ENCODE assay signal across 9 cellular contexts in genomic region chr6:42928748-42929087, GRCh38. TPM values are rescaled to one million over a fixed set of nuclear protein-coding genes. Genes with fewer than 3 reads are reported as not detected.
DNase-seq lines count a peak whose midpoint lies in the region; ATAC-seq and TF ChIP-seq lines count a peak whose summit lies in the region.
"Had no signal": no experiment of that assay in that cellular context is flagged by ENCODE, and none has a peak within 500 bp of the region (broad histone marks: within the 10 kb centered on the region; RNA-seq: fewer than 3 reads in every experiment).

No MANE protein-coding gene starts in this region.

- H3K36me3 Mint-ChIP-seq in natural killer cell: no peaks in the 10 kb centered on the region

- peak overlapping the region; percentile 76 for H3K4me2 ChIP-seq in OCI-LY3 (ENCODE audit: low read length)

- H3K27ac ChIP-seq in C4-2B: peak overlapping the region; percentile 88
- peak overlapping the region; percentile 95 for H3K27ac ChIP-seq in OCI-LY3 (ENCODE audit: low read length)
- peak overlapping the region; percentile 96 for H3K27ac ChIP-seq in effector memory CD4-positive, alpha-beta T cell (ENCODE audit: insufficient read depth, low read length, poor library complexity, severe bottlenecking)

- H4K20me1 ChIP-seq in OCI-LY3 (ENCODE audit: insufficient read depth, low read length): peaks cover 33% of the 10 kb centered on the region

- no peak for DNase-seq in effector memory CD4-positive, alpha-beta T cell
- no peak for DNase-seq in natural killer cell
- DNase-seq in ecto neural progenitor cell (ENCODE audit: low spot score): no peak
- no peak for DNase-seq in NCI-H748 (lab: John Stamatoyannopoulos, UW; ENCODE audit: unreplicated experiment)

- peaks cover 34% of the 10 kb centered on the region for H3K4me1 ChIP-seq in OCI-LY3 (ENCODE audit: low read length)
- H3K4me1 ChIP-seq in effector memory CD4-positive, alpha-beta T cell (ENCODE audit: control insufficient read depth, insufficient read depth, low read length, poor library complexity, severe bottlenecking): peaks cover 23% of the 10 kb centered on the region

- no peaks in the 10 kb centered on the region for H3K9me3 Mint-ChIP-seq in natural killer cell

- ATAC-seq in GM21717 (IDR thresholded peaks at IDR 0.05; ENCODE audit: unreplicated experiment) (peak; percentile 5), natural killer cell (peak in 1 of 3 donors; percentile 3), HG02759 (IDR thresholded peaks at IDR 0.05; ENCODE audit: unreplicated experiment) (no peak)

- H3K9ac ChIP-seq in OCI-LY3 (ENCODE audit: low read length): peak overlapping the region; percentile 97

- H3K4me3 ChIP-seq in OCI-LY3 (ENCODE audit: low read length): peak overlapping the region; percentile 86
- peak overlapping the region; percentile 65 for H3K4me3 ChIP-seq in effector memory CD4-positive, alpha-beta T cell (ENCODE audit: insufficient read depth, low read depth, low read length, poor library complexity, severe bottlenecking)

- peak overlapping the region; percentile 94 to 98 for H3K27ac Mint-ChIP-seq in natural killer cell

- H3K79me2 ChIP-seq in OCI-LY3 (ENCODE audit: low read length): peaks cover 36% of the 10 kb centered on the region

- peak overlapping the region; percentile 16 for H2AFZ ChIP-seq in OCI-LY3 (ENCODE audit: low read depth, low read length)

- peaks cover 48 to 53% of the 10 kb centered on the region in 2 donors for H3K4me1 Mint-ChIP-seq in natural killer cell

- no peaks in the 10 kb centered on the region for H3K27me3 ChIP-seq in OCI-LY3 (ENCODE audit: low read depth, low read length)
- H3K27me3 ChIP-seq in effector memory CD4-positive, alpha-beta T cell (replicated peaks; ENCODE audit: control insufficient read depth, insufficient read depth, low read length, poor library complexity, severe bottlenecking): no peaks in the 10 kb centered on the region

- H3K27me3 Mint-ChIP-seq in natural killer cell (ENCODE audit: low read depth in 2 of 2): no peaks in the 10 kb centered on the region

- peaks cover 29% of the 10 kb centered on the region for H3K36me3 ChIP-seq in OCI-LY3 (replicated peaks; ENCODE audit: low read depth, low read length)
- peaks cover 10% of the 10 kb centered on the region for H3K36me3 ChIP-seq in effector memory CD4-positive, alpha-beta T cell (ENCODE audit: control insufficient read depth, insufficient read depth, low read length)

- intact Hi-C loops in natural killer cell (cut with micrococcal nuclease): loop anchor here (1.0 kb wide), 4 partner anchors 51 to 243 kb away; partner anchors contain the start of genes KLHDC3, PEX6, PPP2R5D and SRF

- no peak for TF ChIP-seq CTCF in C4-2B (conservative IDR thresholded peaks at IDR 0.05)
- TF ChIP-seq CTCF in OCI-LY3 (IDR thresholded peaks at IDR 0.05; ENCODE audit: low read depth, low read length): no peak
- TF ChIP-seq CTCF in natural killer cell (IDR thresholded peaks at IDR 0.05): no peak

- H3K9me3 ChIP-seq in OCI-LY3 (ENCODE audit: insufficient read depth, low read length): no peaks in the 10 kb centered on the region
- H3K9me3 ChIP-seq in effector memory CD4-positive, alpha-beta T cell (ENCODE audit: control insufficient read depth, low read length): no peaks in the 10 kb centered on the region

- H3K4me3 Mint-ChIP-seq in natural killer cell: peak overlapping the region; percentile 97

RNA-seq across cellular contexts. Expression of gene CNPY3, which starts 0.6 kb away (rescaled TPM):
- total RNA-seq in natural killer cell: 10 to 100 TPM; 52.4 to 71.2 (median 59.8) TPM

RNA-seq across cellular contexts. Expression of gene PTCRA, which starts 12.9 kb away (rescaled TPM):
- 1 to 10 TPM in 2 of 3 donors, not detected in 1; 3.7 to 4.7 TPM for total RNA-seq in natural killer cell
- total RNA-seq: HT1080 had no signal

RNA-seq across cellular contexts. Expression of gene GNMT, which starts 31.8 kb away (rescaled TPM):
- 1 to 10 TPM; 2.0 to 2.8 (median 2.6) TPM for total RNA-seq in natural killer cell
- total RNA-seq: HT1080 had no signal

RNA-seq across cellular contexts. Expression of gene RPL7L1, which starts 49.3 kb away (rescaled TPM):
- 10 to 100 TPM; 66.9 to 67.2 (median 66.9) TPM for total RNA-seq in natural killer cell

RNA-seq across cellular contexts. Expression of gene PEX6, which starts 50.3 kb away (rescaled TPM):
- 10 to 100 TPM in 1 of 3 donors, 1 to 10 TPM in 2; 8.2 to 13.6 (median 9.9) TPM for total RNA-seq in natural killer cell
